Comparison of ENCODE assay signal across 20 cellular contexts in the genomic region with DNA sequence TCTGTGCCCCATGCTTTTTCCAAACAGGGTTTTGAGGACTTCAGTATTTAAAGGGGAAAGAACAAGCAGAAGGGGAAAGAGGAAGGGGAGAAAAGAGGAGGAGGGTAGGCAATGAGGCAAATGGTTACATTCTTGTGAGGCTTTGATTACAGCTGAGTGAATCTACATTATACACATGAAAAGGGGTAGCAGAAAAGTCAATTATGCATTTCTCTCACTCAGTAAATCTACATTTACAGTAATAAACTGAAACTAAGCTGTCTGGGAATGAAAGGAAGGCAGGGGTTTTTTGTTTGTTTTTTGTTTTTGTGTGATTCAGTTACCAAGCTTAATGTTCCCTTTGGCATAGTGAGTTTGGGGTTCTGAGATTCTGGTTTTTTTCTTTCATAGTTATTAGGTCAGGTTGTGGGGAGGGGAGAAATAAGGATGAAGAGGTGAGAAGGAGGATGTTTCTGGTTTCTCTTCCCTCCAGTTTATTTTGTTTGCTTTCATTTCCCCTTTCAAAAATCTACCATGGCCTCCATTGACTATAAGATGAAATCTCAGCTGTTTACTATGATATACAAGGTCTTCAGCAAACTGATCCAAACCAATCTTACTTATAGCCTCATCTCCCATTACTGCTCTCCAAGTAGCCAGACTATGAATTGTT. TPM values are rescaled to one million over a fixed set of nuclear protein-coding genes. Genes with fewer than 3 reads are reported as not detected.
A peak's percentile ranks its signal among the peaks of the same experiment; 100 is the strongest.
DNase-seq lines count a peak whose midpoint lies in the region; ATAC-seq, FAIRE-seq and TF ChIP-seq lines count a peak whose summit lies in the region.
"Had no signal": no experiment of that assay in that cellular context is flagged by ENCODE, and none has a peak within 500 bp of the region (broad histone marks: within the 10 kb centered on the region; RNA-seq: fewer than 3 reads in every experiment).

No MANE protein-coding gene starts in this region.

- POLR2A ChIA-PET in MCF 10A (lab: Yijun Ruan, JAX), result no interaction called here

- H3K4me3 ChIP-seq in Karpas-422 (ENCODE audit: low read length) (no peak overlapping the region), mesendoderm (ENCODE audit: low read length) (no peak overlapping the region)
- H3K4me3 ChIP-seq: cardiac muscle cell had no signal

- H4K8ac ChIP-seq in mesendoderm (ENCODE audit: low read depth, low read length), result no peak overlapping the region

- no peaks in the 10 kb centered on the region for H3K9me3 Mint-ChIP-seq in MCF 10A (ENCODE audit: unreplicated experiment)
- H3K9me3 Mint-ChIP-seq in activated T-cell treated with anti-CD3 and anti-CD28 coated beads, Interleukin-2, amount 50 U/mL, for 72 hours, result no peaks in the 10 kb centered on the region
- H3K9me3 Mint-ChIP-seq: naive thymus-derived CD8-positive, alpha-beta T cell had no signal

- no peaks in the 10 kb centered on the region for H3K9me2 ChIP-seq in Karpas-422 (replicated peaks; ENCODE audit: insufficient read depth, low read length)

- no peaks in the 10 kb centered on the region for H4K20me1 ChIP-seq in Karpas-422 (ENCODE audit: insufficient read depth, low read depth, low read length)

- no peak overlapping the region for H3K4me3 Mint-ChIP-seq in MCF 10A (ENCODE audit: unreplicated experiment)
- H3K4me3 Mint-ChIP-seq in activated T-cell treated with anti-CD3 and anti-CD28 coated beads, Interleukin-2, amount 50 U/mL, for 72 hours, result no peak overlapping the region

- no peak overlapping the region for H3K23ac ChIP-seq in mesendoderm (ENCODE audit: low read length)

- no peak overlapping the region for H3K4ac ChIP-seq in mesendoderm (ENCODE audit: low read depth, low read length)

- peak overlapping the region; percentile 12 for H3K56ac ChIP-seq in mesendoderm (ENCODE audit: low read length)

- H3K9ac ChIP-seq in Karpas-422 (ENCODE audit: low read length), result no peak overlapping the region
- no peak overlapping the region for H3K9ac ChIP-seq in mesendoderm (ENCODE audit: low read length)

- no peak overlapping the region for H2AK5ac ChIP-seq in mesendoderm (ENCODE audit: low read length)

- H2BK5ac ChIP-seq in mesendoderm (ENCODE audit: low read length), result no peak overlapping the region

- DNase-seq in GM18507 (ENCODE audit: extremely low spot score, insufficient read length, low read depth) (no peak), Karpas-422 (peak; percentile 53), mesendoderm (no peak), MCF 10A (ENCODE audit: unreplicated experiment) (no peak), urothelium cell line (ENCODE audit: low spot score) (no peak)
- no peak for DNase-seq in activated T-cell treated with anti-CD3 and anti-CD28 coated beads, Interleukin-2, amount 50 U/mL, for 72 hours
- DNase-seq: activated CD8-positive, alpha-beta memory T cell treated with anti-CD3 and anti-CD28 coated beads, Interleukin-2, amount 50 U/mL, for 48 hours; BE2C; naive thymus-derived CD8-positive, alpha-beta T cell; right cardiac atrium; stimulated activated naive CD4-positive, alpha-beta T cell treated with Interleukin-2 at 50 U/mL for 16 hours had no signal

- BruUV-seq in MCF 10A (replicated peaks; lab: Mats Ljungman, UMichigan), result no TSS peak

- H3K27ac Mint-ChIP-seq in MCF 10A (ENCODE audit: low read depth, unreplicated experiment), result no peak overlapping the region
- no peak overlapping the region for H3K27ac Mint-ChIP-seq in activated T-cell treated with anti-CD3 and anti-CD28 coated beads, Interleukin-2, amount 50 U/mL, for 72 hours
- H3K27ac Mint-ChIP-seq: activated naive CD4-positive, alpha-beta T cell treated with anti-CD3 and anti-CD28 coated beads, Interleukin-2, amount 50 U/mL, for 72 hours had no signal

- TF ChIP-seq CTCF in MCF 10A (IDR thresholded peaks at IDR 0.05; ENCODE audit: unreplicated experiment), result no peak

- peak; percentile 74 for ATAC-seq in GM21576 (IDR thresholded peaks at IDR 0.05; ENCODE audit: unreplicated experiment)
- ATAC-seq in SK-N-SH treated with all-trans-retinoic acid at 6 μM for 48 hours, result no peak
- ATAC-seq in activated T-cell treated with anti-CD3 and anti-CD28 coated beads, Interleukin-2, amount 50 U/mL, for 72 hours (replicated peaks in 1 of 2), result no peak
- ATAC-seq: activated naive CD4-positive, alpha-beta T cell treated with anti-CD3 and anti-CD28 coated beads, Interleukin-2, amount 50 U/mL, for 72 hours; naive thymus-derived CD8-positive, alpha-beta T cell; right cardiac atrium had no signal

- H3K9me3 ChIP-seq in Karpas-422 (ENCODE audit: low read length), result no peaks in the 10 kb centered on the region
- H3K9me3 ChIP-seq: BE2C had no signal

- H2BK120ac ChIP-seq in mesendoderm (ENCODE audit: low read depth, low read length), result no peak overlapping the region

- peaks cover under 1% of the 10 kb centered on the region for H3K27me3 Mint-ChIP-seq in MCF 10A (ENCODE audit: insufficient read depth, unreplicated experiment)
- H3K27me3 Mint-ChIP-seq in activated T-cell treated with anti-CD3 and anti-CD28 coated beads, Interleukin-2, amount 50 U/mL, for 72 hours (ENCODE audit: low read depth), result peaks cover 7% of the 10 kb centered on the region

- no peaks in the 10 kb centered on the region for H3K4me1 Mint-ChIP-seq in MCF 10A (ENCODE audit: insufficient read depth, unreplicated experiment)
- H3K4me1 Mint-ChIP-seq in activated T-cell treated with anti-CD3 and anti-CD28 coated beads, Interleukin-2, amount 50 U/mL, for 72 hours (ENCODE audit: low read depth), result no peaks in the 10 kb centered on the region

- no peak overlapping the region for H3K27ac ChIP-seq in Karpas-422 (ENCODE audit: low read length)
- H3K27ac ChIP-seq in mesendoderm (ENCODE audit: low read depth, low read length), result no peak overlapping the region
- H3K27ac ChIP-seq: cardiac muscle cell had no signal

- H3K27me3 ChIP-seq in Karpas-422 (ENCODE audit: low read length) (no peaks in the 10 kb centered on the region), mesendoderm (ENCODE audit: insufficient read depth, low read length, poor library complexity) (no peaks in the 10 kb centered on the region)
- H3K27me3 ChIP-seq: BE2C, cardiac muscle cell had no signal

- no peak overlapping the region for H3K18ac ChIP-seq in mesendoderm (ENCODE audit: low read length)

- FAIRE-seq in GM18507 (lab: Jason Lieb, UNC) (peak; percentile 39), urothelium cell line (lab: Jason Lieb, UNC) (no peak)
- FAIRE-seq: endometrium, frontal cortex, GM12892, islet of Langerhans had no signal

- H3K36me3 Mint-ChIP-seq in MCF 10A (ENCODE audit: insufficient read depth, unreplicated experiment), result no peaks in the 10 kb centered on the region
- no peaks in the 10 kb centered on the region for H3K36me3 Mint-ChIP-seq in activated T-cell treated with anti-CD3 and anti-CD28 coated beads, Interleukin-2, amount 50 U/mL, for 72 hours (ENCODE audit: insufficient read depth in 2 of 2)
- H3K36me3 Mint-ChIP-seq: activated naive CD4-positive, alpha-beta T cell treated with anti-CD3 and anti-CD28 coated beads, Interleukin-2, amount 50 U/mL, for 72 hours; naive thymus-derived CD8-positive, alpha-beta T cell had no signal

- H3K79me1 ChIP-seq in mesendoderm (ENCODE audit: low read length), result no peaks in the 10 kb centered on the region

- peaks cover 10% of the 10 kb centered on the region for H3K4me1 ChIP-seq in Karpas-422 (ENCODE audit: low read length)
- H3K4me1 ChIP-seq in mesendoderm (ENCODE audit: control insufficient read depth, low read depth, low read length), result no peaks in the 10 kb centered on the region
- H3K4me1 ChIP-seq: BE2C had no signal

- H4K5ac ChIP-seq in mesendoderm (ENCODE audit: low read length), result no peak overlapping the region

- H3K79me2 ChIP-seq in Karpas-422 (ENCODE audit: low read length), result no peaks in the 10 kb centered on the region
- no peaks in the 10 kb centered on the region for H3K79me2 ChIP-seq in mesendoderm (ENCODE audit: control insufficient read depth, insufficient read depth, low read length)

- intact Hi-C loops in MCF 10A (cut with micrococcal nuclease), result no loop called here

- H3K36me3 ChIP-seq in Karpas-422 (ENCODE audit: insufficient read depth, low read length), result no peaks in the 10 kb centered on the region
- H3K36me3 ChIP-seq in mesendoderm (ENCODE audit: control insufficient read depth, insufficient read depth, low read length), result no peaks in the 10 kb centered on the region
- H3K36me3 ChIP-seq: BE2C, cardiac muscle cell had no signal

- H3K4me2 ChIP-seq in Karpas-422 (ENCODE audit: low read depth, low read length, poor library complexity, severe bottlenecking) (no peak overlapping the region), mesendoderm (ENCODE audit: low read length) (no peak overlapping the region)

- no peak overlapping the region for H2AFZ ChIP-seq in Karpas-422 (ENCODE audit: low read length)

- H2BK15ac ChIP-seq in mesendoderm (replicated peaks; ENCODE audit: low read depth), result no peak overlapping the region

- CTCF ChIA-PET in MCF 10A (lab: Yijun Ruan, JAX), result interaction anchor here (0.7 to 1.2 kb wide), 2 partner anchors 10 to 137 kb away, joined by 4 to 5 read pairs; no protein-coding TSS in a partner anchor

TF ChIP-seq in SK-N-SH treated with all-trans-retinoic acid at 6 μM for 48 hours, 23 proteins besides CTCF, POLR2A, EP300 and RAD21 (continues in another document):
- TF ChIP-seq, protein P1, sequence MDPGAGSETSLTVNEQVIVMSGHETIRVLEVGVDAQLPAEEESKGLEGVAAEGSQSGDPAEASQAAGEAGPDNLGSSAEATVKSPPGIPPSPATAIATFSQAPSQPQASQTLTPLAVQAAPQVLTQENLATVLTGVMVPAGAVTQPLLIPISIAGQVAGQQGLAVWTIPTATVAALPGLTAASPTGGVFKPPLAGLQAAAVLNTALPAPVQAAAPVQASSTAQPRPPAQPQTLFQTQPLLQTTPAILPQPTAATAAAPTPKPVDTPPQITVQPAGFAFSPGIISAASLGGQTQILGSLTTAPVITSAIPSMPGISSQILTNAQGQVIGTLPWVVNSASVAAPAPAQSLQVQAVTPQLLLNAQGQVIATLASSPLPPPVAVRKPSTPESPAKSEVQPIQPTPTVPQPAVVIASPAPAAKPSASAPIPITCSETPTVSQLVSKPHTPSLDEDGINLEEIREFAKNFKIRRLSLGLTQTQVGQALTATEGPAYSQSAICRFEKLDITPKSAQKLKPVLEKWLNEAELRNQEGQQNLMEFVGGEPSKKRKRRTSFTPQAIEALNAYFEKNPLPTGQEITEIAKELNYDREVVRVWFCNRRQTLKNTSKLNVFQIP (CRISPR knock-in tag; IDR thresholded peaks at IDR 0.05; ENCODE audit: borderline replicate concordance, low read depth), result no peak
- TF ChIP-seq ZNF70 (CRISPR knock-in tag; IDR thresholded peaks at IDR 0.05), result no peak
- no peak for TF ChIP-seq RARB (CRISPR knock-in tag; IDR thresholded peaks at IDR 0.05)

RNA-seq across cellular contexts. Expression of a gene that starts 18.7 kb away (rescaled TPM):
- not detected in 2 replicates for total RNA-seq in Karpas-422 (2014; rRNA removed; shearing (Covaris generic); ENCODE audit: low replicate concordance)
- polyA plus RNA-seq in mesendoderm (2013, experiment 1 of 2), result not detected
- under 0.01 TPM for polyA plus RNA-seq in mesendoderm (2013, experiment 2 of 2)
- not detected in 2 replicates for total RNA-seq in MCF 10A (2022)
- total RNA-seq in activated T-cell treated with anti-CD3 and anti-CD28 coated beads, Interleukin-2, amount 50 U/mL, for 72 hours, result not detected
- total RNA-seq: activated naive CD4-positive, alpha-beta T cell treated with anti-CD3 and anti-CD28 coated beads, Interleukin-2, amount 50 U/mL, for 72 hours; cardiac muscle cell; frontal cortex; M059J; naive thymus-derived CD8-positive, alpha-beta T cell; right cardiac atrium had no signal
- polyA plus RNA-seq: cardiac muscle cell; naive thymus-derived CD8-positive, alpha-beta T cell; right cardiac atrium had no signal

RNA-seq across cellular contexts. Expression of a gene that starts 42.6 kb away (rescaled TPM):
- 43.5 and 50.9 TPM in 2 replicates for total RNA-seq in Karpas-422 (2014; rRNA removed; shearing (Covaris generic); ENCODE audit: low replicate concordance)
- polyA plus RNA-seq in mesendoderm (2013, experiment 1 of 2), result 79.8 TPM
- 88.2 TPM for polyA plus RNA-seq in mesendoderm (2013, experiment 2 of 2)
- total RNA-seq in MCF 10A (2022), result 19.4 and 27.5 TPM in 2 replicates
- 10 to 100 TPM; 45.1 to 47.8 TPM for total RNA-seq in activated T-cell treated with anti-CD3 and anti-CD28 coated beads, Interleukin-2, amount 50 U/mL, for 72 hours
